ENCODE assay signal across 8 cellular contexts in genomic region chr9:129962889-129963703, GRCh38.
DNase-seq lines count a peak whose midpoint lies in the region; TF ChIP-seq lines count a peak whose summit lies in the region.

No MANE protein-coding gene starts in this region.

- H3K27me3 ChIP-seq in parathyroid adenoma (ENCODE audit: control insufficient read depth, insufficient read depth, low read length), result no peaks in the 10 kb centered on the region
- H3K27me3 ChIP-seq in tibial artery, result no peaks in the 10 kb centered on the region

- H3K9me3 Mint-ChIP-seq in activated T-helper 1 cell treated with anti-CD3 and anti-CD28 coated beads, Interleukin-12 subunit alpha, Interleukin-12 subunit beta, Interleukin-2, Interleukin-4 antibody, amounts not matched to agents 30 ng/mL and 10 ng/mL and 1 ng/mL, durations not matched to agents 14 hours and 24 hours and 36 hours, result no peaks in the 10 kb centered on the region

- peak overlapping the region; percentile 42 for H3K4me3 ChIP-seq in HFF-Myc (replicated peaks; ENCODE audit: low read depth, low read length)
- peak overlapping the region; percentile 47 for H3K4me3 ChIP-seq in parathyroid adenoma (ENCODE audit: low read depth, low read length)
- peak overlapping the region; percentile 54 to 63 for H3K4me3 ChIP-seq in tibial artery

- H3K27ac Mint-ChIP-seq in activated T-helper 1 cell treated with anti-CD3 and anti-CD28 coated beads, Interleukin-12 subunit alpha, Interleukin-12 subunit beta, Interleukin-2, Interleukin-4 antibody, amounts not matched to agents 30 ng/mL and 10 ng/mL and 1 ng/mL, durations not matched to agents 14 hours and 24 hours and 36 hours, result peak overlapping the region; percentile 88

- intact Hi-C loops in activated T-helper 1 cell treated with anti-CD3 and anti-CD28 coated beads, Interleukin-12 subunit alpha, Interleukin-12 subunit beta, Interleukin-2, Interleukin-4 antibody, amounts not matched to agents 30 ng/mL and 10 ng/mL and 1 ng/mL, durations not matched to agents 14 hours and 24 hours and 36 hours (cut with micrococcal nuclease), result loop anchor here (1.0 to 5.0 kb wide), 9 partner anchors 18 to 134 kb away; partner anchors contain the start of genes C9orf78 and USP20
- intact Hi-C loops in tibial artery (cut with DNase I; ENCODE audit: low total_unique reads), result no loop called here

- DNase-seq in GM03348 (ENCODE audit: low spot score) (peak; percentile 64), HFF-Myc (ENCODE audit: extremely low read depth, low read depth) (no peak), foreskin melanocyte (peak; percentile 84), tibial artery (peak; percentile 50 to 77), NCI-H1092 (lab: John Stamatoyannopoulos, UW) (no peak)
- peak; percentile 39 for DNase-seq in NK-92 treated with Interleukin-12 subunit alpha and Interleukin-12 subunit beta, amount 100 ng/mL, for 24 hours (lab: John Stamatoyannopoulos, UW)
- peak; percentile 70 for DNase-seq in activated T-helper 1 cell treated with anti-CD3 and anti-CD28 coated beads, Interleukin-12 subunit alpha, Interleukin-12 subunit beta, Interleukin-2, Interleukin-4 antibody, amounts not matched to agents 30 ng/mL and 10 ng/mL and 1 ng/mL, durations not matched to agents 14 hours and 24 hours and 36 hours (ENCODE audit: low spot score)

- no peak overlapping the region for H3K9ac ChIP-seq in parathyroid adenoma

- TF ChIP-seq CTCF in HFF-Myc (IDR thresholded peaks at IDR 0.05; ENCODE audit: low read depth, low read length, missing control alignments) (no peak), parathyroid adenoma (IDR thresholded peaks at IDR 0.05) (no peak), tibial artery (IDR thresholded peaks at IDR 0.05) (no peak)

- peaks cover 40% of the 10 kb centered on the region for H3K36me3 Mint-ChIP-seq in activated T-helper 1 cell treated with anti-CD3 and anti-CD28 coated beads, Interleukin-12 subunit alpha, Interleukin-12 subunit beta, Interleukin-2, Interleukin-4 antibody, amounts not matched to agents 30 ng/mL and 10 ng/mL and 1 ng/mL, durations not matched to agents 14 hours and 24 hours and 36 hours (ENCODE audit: low read depth)

- H2AFZ ChIP-seq in parathyroid adenoma, result no peak overlapping the region

- no peaks in the 10 kb centered on the region for H3K79me2 ChIP-seq in parathyroid adenoma

- H3K4me1 Mint-ChIP-seq in activated T-helper 1 cell treated with anti-CD3 and anti-CD28 coated beads, Interleukin-12 subunit alpha, Interleukin-12 subunit beta, Interleukin-2, Interleukin-4 antibody, amounts not matched to agents 30 ng/mL and 10 ng/mL and 1 ng/mL, durations not matched to agents 14 hours and 24 hours and 36 hours (ENCODE audit: low read depth), result peaks cover 60% of the 10 kb centered on the region

- H3K4me1 ChIP-seq in parathyroid adenoma (no peaks in the 10 kb centered on the region), tibial artery (peaks cover 0 to 52% (median 22%) of the 10 kb centered on the region in 4 donors)

- no peaks in the 10 kb centered on the region for H3K27me3 Mint-ChIP-seq in activated T-helper 1 cell treated with anti-CD3 and anti-CD28 coated beads, Interleukin-12 subunit alpha, Interleukin-12 subunit beta, Interleukin-2, Interleukin-4 antibody, amounts not matched to agents 30 ng/mL and 10 ng/mL and 1 ng/mL, durations not matched to agents 14 hours and 24 hours and 36 hours (ENCODE audit: insufficient read depth)

- peak overlapping the region; percentile 76 for H3K4me3 Mint-ChIP-seq in activated T-helper 1 cell treated with anti-CD3 and anti-CD28 coated beads, Interleukin-12 subunit alpha, Interleukin-12 subunit beta, Interleukin-2, Interleukin-4 antibody, amounts not matched to agents 30 ng/mL and 10 ng/mL and 1 ng/mL, durations not matched to agents 14 hours and 24 hours and 36 hours

- peak overlapping the region; percentile 60 for H3K4me2 ChIP-seq in parathyroid adenoma (ENCODE audit: low read length)

- H3K36me3 ChIP-seq in parathyroid adenoma (ENCODE audit: control insufficient read depth, insufficient read depth, low read length) (no peaks in the 10 kb centered on the region), tibial artery (peaks cover 0 to 12% (median 0%) of the 10 kb centered on the region in 3 donors)

- H3K9me3 ChIP-seq in parathyroid adenoma (ENCODE audit: control insufficient read depth, low read length), result no peaks in the 10 kb centered on the region
- no peaks in the 10 kb centered on the region for H3K9me3 ChIP-seq in tibial artery

- H3K27ac ChIP-seq in parathyroid adenoma, result peak overlapping the region; percentile 66
- H3K27ac ChIP-seq in tibial artery, result peak overlapping the region; percentile 94 to 95

Comparison
In these comparisons a context has a peak if more than half of its experiments do, and no peak if none do; other contexts are left out.
1. DNase-seq: peak in GM03348 (single experiment), NK-92 treated with Interleukin-12 subunit alpha and Interleukin-12 subunit beta, amount 100 ng/mL, for 24 hours (single experiment), activated T-helper 1 cell treated with anti-CD3 and anti-CD28 coated beads, Interleukin-12 subunit alpha, Interleukin-12 subunit beta, Interleukin-2, Interleukin-4 antibody, amounts not matched to agents 30 ng/mL and 10 ng/mL and 1 ng/mL, durations not matched to agents 14 hours and 24 hours and 36 hours (single experiment), foreskin melanocyte (single experiment) and tibial artery (2 of 2); none in HFF-Myc (single experiment) and NCI-H1092 (single experiment).
2. Peak in every context shown above with its lines, with median percentiles within 50 percentile points of each other: H3K4me3 ChIP-seq.